Comparison of ENCODE assay signal across 29 cellular contexts in genomic region chr14:102378830-102379229, GRCh38.
"Had no signal": no experiment of that assay in that cellular context is flagged by ENCODE, and none has a peak within 500 bp of the region (broad histone marks: within the 10 kb centered on the region; RNA-seq: fewer than 3 reads in every experiment).

No MANE protein-coding gene starts in this region.

- H3K9ac ChIP-seq: parathyroid adenoma had no signal

- H2AFZ ChIP-seq: parathyroid adenoma had no signal

- H3K4me3 ChIP-seq: ovary, psoas muscle, skin epidermis, smooth muscle cell, spleen, suprapubic skin, testis, tibial artery, transverse colon, upper lobe of right lung, uterus had no signal

- H3K36me3 ChIP-seq: ovary, uterus had no signal

- DNase-seq: naive thymus-derived CD8-positive, alpha-beta T cell; nephron progenitor cell; occipital lobe; ovary; posterior cingulate gyrus; psoas muscle; right cardiac atrium; spleen; stimulated activated CD4-positive, alpha-beta T cell treated with anti-CD3 and anti-CD28 coated beads, Interleukin-12 subunit alpha, Interleukin-12 subunit beta, amount 100 ng/mL, for 4 hours; stimulated activated CD4-positive, alpha-beta T cell treated with anti-CD3 and anti-CD28 coated beads, Interleukin-1b, Interleukin-23, amount 100 ng/mL, for 48 hours; stimulated activated CD4-positive, alpha-beta T cell treated with anti-CD3 and anti-CD28 coated beads, Interleukin-4, amount 100 ng/mL, for 1 hour; stimulated activated CD4-positive, alpha-beta T cell treated with anti-CD3 and anti-CD28 coated beads, Interleukin-4, amount 100 ng/mL, for 4 hours; stimulated activated CD8-positive, alpha-beta memory T cell treated with anti-CD3 and anti-CD28 coated beads, Interleukin-4, amount 100 ng/mL, for 48 hours; stimulated activated naive CD4-positive, alpha-beta T cell; stimulated activated naive CD8-positive, alpha-beta T cell treated with anti-CD3 and anti-CD28 coated beads, Interleukin-15, amount 100 ng/mL, for 72 hours; stimulated activated naive CD8-positive, alpha-beta T cell treated with anti-CD3 and anti-CD28 coated beads, Interleukin-15, Interleukin-2, amounts not matched to agents 100 U/mL and 50 U/mL, for 24 hours; substantia nigra; testis; tibial artery; transverse colon; upper lobe of right lung; uterus had no signal

- H3K27me3 ChIP-seq: ovary, spleen, suprapubic skin, testis, tibial artery, transverse colon, upper lobe of right lung, uterus had no signal

- H3K9me3 ChIP-seq: ovary, psoas muscle, spleen, suprapubic skin, testis, tibial artery, transverse colon, upper lobe of right lung, uterus had no signal

- H3K4me1 ChIP-seq: parathyroid adenoma, suprapubic skin, testis, tibial artery, transverse colon, upper lobe of right lung, uterus had no signal

- H3K27ac ChIP-seq: ovary, parathyroid adenoma, psoas muscle, skin epidermis, spleen, suprapubic skin, testis, tibial artery, transverse colon, upper lobe of right lung, uterus had no signal

- H3K4me2 ChIP-seq: smooth muscle cell had no signal

- ATAC-seq: naive thymus-derived CD8-positive, alpha-beta T cell; natural killer cell treated with Interleukin-12 subunit alpha and Interleukin-12 subunit beta and Interleukin-15 and Interleukin-18, amount 100 ng/mL, for 72 hours; psoas muscle; right cardiac atrium; sciatic nerve; stimulated activated memory B cell treated with anti-CD40 and anti-IgM and Interleukin-4, amounts not matched to agents 10 μg/mL and 1 μg/mL and 100 μg/mL, for 72 hours; stimulated activated naive CD8-positive, alpha-beta T cell treated with anti-CD3 and anti-CD28 coated beads, Interleukin-15, amount 100 ng/mL, for 72 hours; stimulated activated naive CD8-positive, alpha-beta T cell treated with anti-CD3 and anti-CD28 coated beads, Interleukin-15, Interleukin-2, amounts not matched to agents 100 U/mL and 50 U/mL, for 24 hours; upper lobe of right lung had no signal
